8 cellular contexts compared by ENCODE assay signal in genomic region chr14:75301666-75302325, GRCh38. TPM values are rescaled to one million over a fixed set of nuclear protein-coding genes. Genes with fewer than 3 reads are reported as not detected.
A peak's percentile ranks its signal among the peaks of the same experiment; 100 is the strongest.
DNase-seq lines count a peak whose midpoint lies in the region; ATAC-seq, FAIRE-seq and TF ChIP-seq lines count a peak whose summit lies in the region.

No MANE protein-coding gene starts in this region.

- no peaks in the 10 kb centered on the region for H3K9me2 ChIP-seq in GM23248 (ENCODE audit: insufficient read depth)

- H2AFZ ChIP-seq in endothelial cell of umbilical vein (ENCODE audit: low read depth, low read length), result peak overlapping the region; percentile 36
- H2AFZ ChIP-seq in GM23248, result no peak overlapping the region

- TF ChIP-seq CTCF in GM20000 (IDR thresholded peaks at IDR 0.05; ENCODE audit: extremely low read depth, missing control alignments), result no peak
- TF ChIP-seq CTCF in endothelial cell of umbilical vein (IDR thresholded peaks at IDR 0.05; ENCODE audit: extremely low read depth in 1 of 2, insufficient read depth in 1 of 2, low read depth in 1 of 2, low read length in 2 of 2), result no peak

- H3K4me2 ChIP-seq in endothelial cell of umbilical vein (ENCODE audit: insufficient read depth, low read length) (no peak overlapping the region), GM23248 (ENCODE audit: unreplicated experiment) (no peak overlapping the region)

- H3K9me3 ChIP-seq in endothelial cell of umbilical vein (replicated peaks; ENCODE audit: control insufficient read depth, insufficient read depth, low read length) (no peaks in the 10 kb centered on the region), GM23248 (ENCODE audit: low read depth) (no peaks in the 10 kb centered on the region)

- POLR2A ChIA-PET in endothelial cell of umbilical vein (lab: Charles Lee), result interaction anchor here (0.6 kb wide), 3 partner anchors 131 to 376 kb away, joined by 3 to 4 read pairs (median 4); no protein-coding TSS in a partner anchor

- in situ Hi-C loops in GM23248 (cut with MboI), result loop anchor here (10.0 kb wide), 1 partner anchor 177 kb away; the partner anchor contains the start of gene NEK9

- H3K79me2 ChIP-seq in endothelial cell of umbilical vein (ENCODE audit: control insufficient read depth, insufficient read depth, low read length) (no peaks in the 10 kb centered on the region), GM23248 (ENCODE audit: insufficient read depth) (no peaks in the 10 kb centered on the region)

- no peak overlapping the region for H3K27ac ChIP-seq in endothelial cell of umbilical vein (ENCODE audit: insufficient read depth, low read depth, low read length)
- no peak overlapping the region for H3K27ac ChIP-seq in GM23248

- DNase-seq in GM20000 (ENCODE audit: low spot score), result peak; percentile 20
- peak; percentile 91 for DNase-seq in SIG-M5 treated with dmso at 0.1 percent for 504 hours (lab: John Stamatoyannopoulos, UW; ENCODE audit: unreplicated experiment)
- DNase-seq in endothelial cell of umbilical vein (ENCODE audit: low read depth, low spot score), result peak; percentile 64
- DNase-seq in posterior vena cava (ENCODE audit: low spot score), result peak; percentile 83
- DNase-seq in GM23248, result no peak
- no peak for DNase-seq in cerebellum (ENCODE audit: low spot score)

- H3K27me3 ChIP-seq in endothelial cell of umbilical vein (ENCODE audit: control insufficient read depth in 2 of 2, insufficient read depth in 2 of 2, low read length in 2 of 2) (no peaks in the 10 kb centered on the region), GM23248 (replicated peaks; ENCODE audit: insufficient read depth) (no peaks in the 10 kb centered on the region)

- no peaks in the 10 kb centered on the region for H3K9me1 ChIP-seq in endothelial cell of umbilical vein (replicated peaks; ENCODE audit: control insufficient read depth, extremely low read depth, insufficient read depth, low read length)

- no peak for ATAC-seq in GM21737 (IDR thresholded peaks at IDR 0.05; ENCODE audit: unreplicated experiment)
- ATAC-seq in HG03520 (IDR thresholded peaks at IDR 0.05; ENCODE audit: unreplicated experiment), result no peak

- no peaks in the 10 kb centered on the region for H3F3A ChIP-seq in GM23248 (ENCODE audit: insufficient read depth)

- H3K36me3 ChIP-seq in endothelial cell of umbilical vein (ENCODE audit: control insufficient read depth in 2 of 2, extremely low read depth in 1 of 2, insufficient read depth in 2 of 2, low read length in 2 of 2) (no peaks in the 10 kb centered on the region), GM23248 (ENCODE audit: low read depth) (no peaks in the 10 kb centered on the region)

- H3K9ac ChIP-seq in endothelial cell of umbilical vein (replicated peaks; ENCODE audit: extremely low read depth, insufficient read depth, low read length) (no peak overlapping the region), GM23248 (no peak overlapping the region)

- H3K4me1 ChIP-seq in endothelial cell of umbilical vein (ENCODE audit: control insufficient read depth, extremely low read depth, insufficient read depth, low read length) (peaks cover 7% of the 10 kb centered on the region), GM23248 (ENCODE audit: insufficient read depth) (peaks cover 6% of the 10 kb centered on the region; the same call in 1 of the 2 replicates)

- intact Hi-C loops in endothelial cell of umbilical vein (cut with micrococcal nuclease) (loop anchor here (2.0 kb wide), 1 partner anchor 441 kb away; no protein-coding TSS in a partner anchor), posterior vena cava (cut with DNase I) (loop anchor here in 1 of 2 donors (2.0 kb wide), 1 partner anchor 169 kb away; no protein-coding TSS in a partner anchor)

- WGBS in GM23248 (ENCODE audit: low coverage in 1 of 2, low lambda C conversion rate in 2 of 2, missing lambda C conversion rate in 2 of 2), 2 experiments, result 71 to 76% methylated on average over 8 to 9 of the region's 9 CpGs

- H3K4me3 ChIP-seq in endothelial cell of umbilical vein (replicated peaks in 1 of 3; ENCODE audit: insufficient read depth in 1 of 3, low read depth in 1 of 3, low read length in 3 of 3) (no peak overlapping the region), GM23248 (no peak overlapping the region)

- dilution Hi-C loops in endothelial cell of umbilical vein (cut with MboI; ENCODE audit: extremely low pct_ligation_motif_present, low sequenced_read_pairs), result no loop called here

- no TSS peak for BruUV-seq in endothelial cell of umbilical vein (replicated peaks; lab: Mats Ljungman, UMichigan)

- peak; percentile 87 for FAIRE-seq in endothelial cell of umbilical vein (lab: Jason Lieb, UNC)

- H4K20me1 ChIP-seq in endothelial cell of umbilical vein (replicated peaks; ENCODE audit: control insufficient read depth, extremely low read depth, insufficient read depth, low read length), result no peaks in the 10 kb centered on the region
- no peaks in the 10 kb centered on the region for H4K20me1 ChIP-seq in GM23248 (ENCODE audit: insufficient read depth)

- CTCF ChIA-PET in endothelial cell of umbilical vein (lab: Charles Lee), result interaction anchor here (0.6 to 10.1 kb wide), 7 partner anchors 13 to 187 kb away, joined by 3 to 175 read pairs (median 4); no protein-coding TSS in a partner anchor

- TF ChIP-seq POLR2A in endothelial cell of umbilical vein (IDR thresholded peaks at IDR 0.05; ENCODE audit: low read depth, low read length), result no peak

TF ChIP-seq in endothelial cell of umbilical vein, 7 proteins besides CTCF, POLR2A, EP300 and RAD21:
- peak; percentile 8 for TF ChIP-seq MYC (IDR thresholded peaks at IDR 0.05; ENCODE audit: low read depth, low read length)
- TF ChIP-seq EZH2 (IDR thresholded peaks at IDR 0.05; ENCODE audit: borderline replicate concordance, low read depth, low read length, severe bottlenecking), result no peak
- TF ChIP-seq GATA2 (IDR thresholded peaks at IDR 0.05; ENCODE audit: insufficient read depth, insufficient read length, low read depth, low read length), result no peak
- TF ChIP-seq POLR2AphosphoS5 (IDR thresholded peaks at IDR 0.05; ENCODE audit: insufficient read depth, low read depth, low read length), result no peak
- no peak for TF ChIP-seq MAX (IDR thresholded peaks at IDR 0.05; ENCODE audit: insufficient read depth, insufficient read length)
- TF ChIP-seq FOS (IDR thresholded peaks at IDR 0.05; ENCODE audit: borderline replicate concordance, insufficient read depth, low read length), result no peak
- TF ChIP-seq JUN (IDR thresholded peaks at IDR 0.05; ENCODE audit: borderline replicate concordance, insufficient read depth, insufficient read length, low read depth), result no peak

RNA-seq across cellular contexts. Expression of gene FOS, which starts 23.2 kb away (rescaled TPM):
- total RNA-seq in endothelial cell of umbilical vein (9.2 and 63.2 TPM in 2 replicates), posterior vena cava (100 to 1,000 TPM; 485 to 992 TPM), cerebellum (36.3 TPM)
- polyA plus RNA-seq in endothelial cell of umbilical vein (41.6 and 55.6 TPM in 2 replicates), GM23248 (2016; fragmentation: Nextera tagmentation; extraction: Ambion mirVana) (107 and 110 TPM in 2 replicates)
- polyA plus RNA-seq in endothelial cell of umbilical vein (2011; cell fraction: cytosol; rRNA removed), result 26.6 and 60.9 TPM in 2 replicates
- 187 and 302 TPM in 2 replicates for polyA plus RNA-seq in endothelial cell of umbilical vein (2011; cell fraction: nucleus; rRNA removed)
- polyA plus RNA-seq in endothelial cell of umbilical vein (2012), result 1.9 and 7.0 TPM in 2 replicates
- 38.7 and 58.4 TPM in 2 replicates for polyA minus RNA-seq in endothelial cell of umbilical vein
- 55.3 TPM for polyA minus RNA-seq in endothelial cell of umbilical vein (2011; cell fraction: cytosol; rRNA and poly(A)+ RNA removed)
- polyA minus RNA-seq in endothelial cell of umbilical vein (2011; cell fraction: nucleus; rRNA and poly(A)+ RNA removed), result 149 and 293 TPM in 2 replicates
- 118 and 124 TPM in 2 replicates for total RNA-seq in GM23248 (2014; rRNA removed; shearing (Covaris generic))

Comparison
In these comparisons a context has a peak if more than half of its experiments do, and no peak if none do; other contexts are left out.
1. DNase-seq: peak in GM20000 (single experiment), SIG-M5 treated with dmso at 0.1 percent for 504 hours (single experiment), endothelial cell of umbilical vein (single experiment) and posterior vena cava (single experiment); none in GM23248 (single experiment) and cerebellum (single experiment).